23 cellular contexts compared by ENCODE assay signal in genomic region chr12:4994622-4995021, GRCh38. TPM values are rescaled to one million over a fixed set of nuclear protein-coding genes. Genes with fewer than 3 reads are reported as not detected.
"Had no signal": no experiment of that assay in that cellular context is flagged by ENCODE, and none has a peak within 500 bp of the region (broad histone marks: within the 10 kb centered on the region; RNA-seq: fewer than 3 reads in every experiment).

No MANE protein-coding gene starts in this region.

- H3K27me3 ChIP-seq: SJCRH30 had no signal

- H3K4me3 ChIP-seq: K562, SJCRH30 had no signal

- H3K4me3 Mint-ChIP-seq: IgD-negative memory B cell had no signal

- H3K4me2 ChIP-seq: KMS-11 had no signal

- H3K4me1 Mint-ChIP-seq: IgD-negative memory B cell had no signal

- H3K4me1 ChIP-seq: SJCRH30 had no signal

- FAIRE-seq: HTR-8/SVneo, K562, RCC 7860 had no signal

- H3K27ac ChIP-seq: HL-60, KMS-11, SJCRH30 had no signal

- H3K36me3 ChIP-seq: SJCRH30 had no signal

- DNase-seq: Kasumi-1, MM.1S, NCI-H1436, NCI-H187, NCI-H2029, NCI-H2081 treated with DMSO at 0.1 percent for 48 hours, NCI-H2171, NCI-H226, NCI-H446, NCI-H510A, NCI-H524 treated with DMSO at 0.1 percent for 48 hours, NCI-H69, NCI-H774, RPMI8226, SHP77 treated with DMSO at 0.1 percent for 48 hours, SJCRH30 had no signal

- H3K9me3 ChIP-seq: SJCRH30 had no signal

- H3K9ac ChIP-seq: KMS-11 had no signal

RNA-seq across cellular contexts. Expression of gene KCNA5, which starts 49.1 kb away (rescaled TPM):
- total RNA-seq: K562, M059J, SJCRH30 had no signal
- polyA plus RNA-seq: IgD-negative memory B cell, K562 had no signal
